9 cellular contexts compared by ENCODE assay signal in the genomic region with DNA sequence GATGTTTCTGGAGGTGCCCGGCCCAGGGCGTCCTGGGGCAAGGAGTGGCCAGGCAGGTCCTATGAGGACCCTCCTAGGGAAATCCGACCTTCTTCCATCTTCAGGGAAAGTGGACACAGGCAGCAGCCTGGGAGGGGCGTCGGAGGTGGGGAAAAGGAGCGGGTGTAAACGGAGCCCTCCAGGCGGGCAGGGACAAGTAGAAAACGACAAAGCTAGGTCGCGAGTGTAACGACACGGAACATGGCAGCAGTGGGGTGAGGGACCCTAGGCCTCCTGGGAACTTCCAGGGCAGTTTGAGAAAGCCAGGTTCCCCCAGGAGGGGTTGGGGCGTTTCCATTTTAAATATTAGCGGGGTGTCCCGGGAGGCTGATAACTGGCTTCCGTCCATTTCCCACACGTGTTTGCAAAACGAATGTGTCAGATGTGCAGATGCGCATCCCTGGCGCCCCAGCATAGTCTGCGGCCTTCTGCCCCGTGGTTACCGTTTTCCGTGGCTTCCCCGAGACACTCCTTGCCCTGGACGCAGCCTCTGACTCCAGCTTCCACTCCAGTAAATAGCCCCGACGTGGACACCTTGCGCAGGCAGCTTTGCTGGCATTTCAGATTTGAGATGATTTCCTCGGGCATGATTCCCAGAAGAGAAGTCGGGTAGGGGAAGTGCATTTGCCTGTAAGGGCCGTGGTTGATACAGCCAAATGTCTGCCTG. TPM values are rescaled to one million over a fixed set of nuclear protein-coding genes. Genes with fewer than 3 reads are reported as not detected.
DNase-seq lines count a peak whose midpoint lies in the region; ATAC-seq and TF ChIP-seq lines count a peak whose summit lies in the region.
"Not testable (repeated sequence)": the region's sequence is repeated elsewhere in the genome, so short reads cannot be mapped to it uniquely, and the experiment has no call there.
"Had no signal": no experiment of that assay in that cellular context is flagged by ENCODE, and none has a peak within 500 bp of the region (broad histone marks: within the 10 kb centered on the region; RNA-seq: fewer than 3 reads in every experiment).

No MANE protein-coding gene starts in this region.

- not testable (repeated sequence) for H3K27me3 ChIP-seq in BJ (ENCODE audit: control insufficient read depth, insufficient read depth, low read length); HUES48 (ENCODE audit: control insufficient read depth, insufficient read depth, low read length); stomach
- H3K27me3 ChIP-seq in WERI-Rb-1 (ENCODE audit: insufficient read depth, low read depth, severe bottlenecking) (peaks cover 13% of the 10 kb centered on the region), iPS-20b (ENCODE audit: insufficient read depth, low read length) (peaks cover 30% of the 10 kb centered on the region), neural progenitor cell (peaks cover 44% of the 10 kb centered on the region)

- H3K27me3 Mint-ChIP-seq in activated naive CD8-positive, alpha-beta T cell treated with anti-CD3 and anti-CD28 coated beads, Interleukin-2, amount 50 U/mL, for 24 hours; endothelial cell (ENCODE audit: unreplicated experiment): not testable (repeated sequence)
- H3K27me3 Mint-ChIP-seq in neural progenitor cell (ENCODE audit: insufficient read depth, low read depth) = peaks cover 26% of the 10 kb centered on the region

- H3K79me2 ChIP-seq in neural progenitor cell (ENCODE audit: low read depth) = not testable (repeated sequence)

- H3K4me2 ChIP-seq in neural progenitor cell = peak overlapping the region; percentile 70

- H3K9ac ChIP-seq in HUES48 (ENCODE audit: low read depth, low read length); iPS-20b (ENCODE audit: low read depth, low read length); neural progenitor cell: not testable (repeated sequence)

- not testable (repeated sequence) for H3K9me3 Mint-ChIP-seq in activated naive CD8-positive, alpha-beta T cell treated with anti-CD3 and anti-CD28 coated beads, Interleukin-2, amount 50 U/mL, for 24 hours; endothelial cell (ENCODE audit: unreplicated experiment); neural progenitor cell

- not testable (repeated sequence) for TF ChIP-seq CTCF in BJ (IDR thresholded peaks at IDR 0.05; ENCODE audit: insufficient read depth, low read depth, low read length); WERI-Rb-1 (IDR thresholded peaks at IDR 0.05; ENCODE audit: low read depth, low read length); endothelial cell (IDR thresholded peaks at IDR 0.05; ENCODE audit: unreplicated experiment); neural progenitor cell (IDR thresholded peaks at IDR 0.05); stomach (IDR thresholded peaks at IDR 0.05)

- CTCF ChIA-PET in BJ (lab: Yijun Ruan, JAX) = not testable (repeated sequence)

- not testable (repeated sequence) for H3K9me3 ChIP-seq in HUES48 (ENCODE audit: control insufficient read depth, insufficient read depth, low read length); WERI-Rb-1 (ENCODE audit: severe bottlenecking); iPS-20b (ENCODE audit: insufficient read depth, low read depth, low read length); neural progenitor cell (ENCODE audit: low read depth); stomach

- not testable (repeated sequence) for H3K4me1 ChIP-seq in HUES48 (ENCODE audit: control insufficient read depth, insufficient read depth, low read length); iPS-20b (ENCODE audit: insufficient read depth, low read length); neural progenitor cell; stomach

- H3K36me3 Mint-ChIP-seq in activated naive CD8-positive, alpha-beta T cell treated with anti-CD3 and anti-CD28 coated beads, Interleukin-2, amount 50 U/mL, for 24 hours (ENCODE audit: low read depth); endothelial cell (ENCODE audit: low read depth, unreplicated experiment); neural progenitor cell: not testable (repeated sequence)

- H3K4me3 ChIP-seq in BJ (ENCODE audit: low read depth, low read length) (peak overlapping the region; percentile 53), HUES48 (ENCODE audit: low read depth, low read length) (peak overlapping the region; percentile 72), WERI-Rb-1 (ENCODE audit: low read depth, low read length) (peak overlapping the region; percentile 68), iPS-20b (ENCODE audit: low read length) (peak overlapping the region; percentile 86; the same call in 1 of the 2 replicates), neural progenitor cell (peak overlapping the region; percentile 60), stomach (peak overlapping the region; percentile 50 to 67 (median 58))

- H3F3A ChIP-seq in neural progenitor cell (ENCODE audit: low read depth) = peaks cover 10% of the 10 kb centered on the region

- not testable (repeated sequence) for H3K27ac Mint-ChIP-seq in activated naive CD8-positive, alpha-beta T cell treated with anti-CD3 and anti-CD28 coated beads, Interleukin-2, amount 50 U/mL, for 24 hours; endothelial cell (ENCODE audit: unreplicated experiment); neural progenitor cell

- not testable (repeated sequence) for H3K27ac ChIP-seq in HUES48 (ENCODE audit: low read depth, low read length); WERI-Rb-1; iPS-20b (ENCODE audit: low read length); neural progenitor cell; stomach

- H4K20me1 ChIP-seq in neural progenitor cell (ENCODE audit: low read depth) = not testable (repeated sequence)

- not testable (repeated sequence) for TF ChIP-seq EP300 in stomach (IDR thresholded peaks at IDR 0.05)

- not testable (repeated sequence) for TF ChIP-seq POLR2A in stomach (IDR thresholded peaks at IDR 0.05)

- not testable (repeated sequence) for DNase-seq in BJ (ENCODE audit: low read depth); WERI-Rb-1; activated naive CD8-positive, alpha-beta T cell treated with anti-CD3 and anti-CD28 coated beads, Interleukin-2, amount 50 U/mL, for 24 hours; endothelial cell (ENCODE audit: low spot score); neural progenitor cell (ENCODE audit: low spot score); stomach

- 43 to 59% (median 51%) methylated on average over 31 of the region's 33 CpGs for WGBS in stomach, 5 donors

- H3K36me3 ChIP-seq in BJ (ENCODE audit: control insufficient read depth, insufficient read depth, low read length); HUES48 (ENCODE audit: control insufficient read depth, insufficient read depth, low read length); WERI-Rb-1; iPS-20b (ENCODE audit: insufficient read depth, low read depth, low read length); neural progenitor cell; stomach: not testable (repeated sequence)

- POLR2A ChIA-PET in BJ (lab: Charles Lee) = not testable (repeated sequence)

- H2AFZ ChIP-seq in neural progenitor cell (replicated peaks) = peak overlapping the region; percentile 75

- ATAC-seq in activated naive CD8-positive, alpha-beta T cell treated with anti-CD3 and anti-CD28 coated beads, Interleukin-2, amount 50 U/mL, for 24 hours = not testable (repeated sequence)

- H3K4me3 Mint-ChIP-seq in activated naive CD8-positive, alpha-beta T cell treated with anti-CD3 and anti-CD28 coated beads, Interleukin-2, amount 50 U/mL, for 24 hours = peak overlapping the region; percentile 87
- peak overlapping the region; percentile 93 for H3K4me3 Mint-ChIP-seq in endothelial cell (ENCODE audit: unreplicated experiment)
- H3K4me3 Mint-ChIP-seq in neural progenitor cell = peak overlapping the region; percentile 93

- intact Hi-C loops in stomach (cut with DNase I; ENCODE audit: low total_unique reads) = not testable (repeated sequence)

- not testable (repeated sequence) for H3K4me1 Mint-ChIP-seq in activated naive CD8-positive, alpha-beta T cell treated with anti-CD3 and anti-CD28 coated beads, Interleukin-2, amount 50 U/mL, for 24 hours; endothelial cell (ENCODE audit: unreplicated experiment)
- peaks cover 11% of the 10 kb centered on the region for H3K4me1 Mint-ChIP-seq in neural progenitor cell

RNA-seq across cellular contexts. Expression of a gene that starts 39.0 kb away (rescaled TPM):
- polyA plus RNA-seq in BJ (2011; rRNA removed) = 22.9 and 41.8 TPM in 2 replicates
- 38.5 and 58.0 TPM in 2 replicates for polyA minus RNA-seq in BJ (2011; rRNA and poly(A)+ RNA removed)
- total RNA-seq in endothelial cell (ENCODE audit: unreplicated experiment) = 65.8 TPM
- 3.5 and 9.4 TPM in 2 replicates for total RNA-seq in neural progenitor cell (ENCODE audit: low replicate concordance)
- total RNA-seq in stomach = 100 to 1,000 TPM in 1 of 5 donors, 10 to 100 TPM in 4; 22.6 to 101 (median 66.2) TPM
- 10 to 100 TPM; 27.8 to 41.2 (median 40.6) TPM for polyA plus RNA-seq in stomach

RNA-seq across cellular contexts. Expression of a gene that starts 52.6 kb away (rescaled TPM):
- polyA plus RNA-seq in BJ (2011; rRNA removed) (0.05 and 0.13 TPM in 2 replicates), stomach (under 1 TPM in 2 of 3 donors, not detected in 1; 0.23 to 0.68 TPM)
- polyA minus RNA-seq in BJ (2011; rRNA and poly(A)+ RNA removed) = 0.19 and 0.26 TPM in 2 replicates
- total RNA-seq in endothelial cell (ENCODE audit: unreplicated experiment) (0.56 TPM), neural progenitor cell (ENCODE audit: low replicate concordance) (0.56 and 1.8 TPM in 2 replicates), stomach (10 to 100 TPM in 1 of 5 donors, 1 to 10 TPM in 3, under 1 TPM in 1; under 0.01 to 10.5 (median 2.3) TPM)
- total RNA-seq: T-helper 2 cell treated with Interferon-gamma antibody and Interleukin-4, amounts not matched to agents 100 ng/mL and 5 ng/mL, for 36 hours had no signal
